1 cellular context compared by ENCODE assay signal in genomic region chr17:8223356-8224063, GRCh38.
TF ChIP-seq lines count a peak whose summit lies in the region.

No MANE protein-coding gene starts in this region.

TF ChIP-seq in HepG2, 621 proteins besides CTCF, POLR2A, EP300 and RAD21 (continued from another document and continues in another):
- 0 out of 2 replicates have a peak, but pooled peaks have one; percentile 15 for TF ChIP-seq PAXIP1 (CRISPR knock-in tag; conservative IDR thresholded peaks at IDR 0.05)
- 0 out of 2 replicates have a peak, but pooled peaks have one; percentile 76 for TF ChIP-seq ARID2 (CRISPR knock-in tag; IDR thresholded peaks at IDR 0.05; ENCODE audit: borderline replicate concordance)
- TF ChIP-seq, protein P1, sequence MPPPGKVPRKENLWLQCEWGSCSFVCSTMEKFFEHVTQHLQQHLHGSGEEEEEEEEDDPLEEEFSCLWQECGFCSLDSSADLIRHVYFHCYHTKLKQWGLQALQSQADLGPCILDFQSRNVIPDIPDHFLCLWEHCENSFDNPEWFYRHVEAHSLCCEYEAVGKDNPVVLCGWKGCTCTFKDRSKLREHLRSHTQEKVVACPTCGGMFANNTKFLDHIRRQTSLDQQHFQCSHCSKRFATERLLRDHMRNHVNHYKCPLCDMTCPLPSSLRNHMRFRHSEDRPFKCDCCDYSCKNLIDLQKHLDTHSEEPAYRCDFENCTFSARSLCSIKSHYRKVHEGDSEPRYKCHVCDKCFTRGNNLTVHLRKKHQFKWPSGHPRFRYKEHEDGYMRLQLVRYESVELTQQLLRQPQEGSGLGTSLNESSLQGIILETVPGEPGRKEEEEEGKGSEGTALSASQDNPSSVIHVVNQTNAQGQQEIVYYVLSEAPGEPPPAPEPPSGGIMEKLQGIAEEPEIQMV (CRISPR knock-in tag; IDR thresholded peaks at IDR 0.05; ENCODE audit: low read depth) = no peak; the same call in 1 of the 2 replicates
- TF ChIP-seq FOXA3 (CRISPR knock-in tag; IDR thresholded peaks at IDR 0.05) = 0 out of 2 replicates have a peak, but pooled peaks have one; percentile 11
- TF ChIP-seq ZNF879 (CRISPR knock-in tag; IDR thresholded peaks at IDR 0.05) = 0 out of 2 replicates have a peak, but pooled peaks have one; percentile 41
- TF ChIP-seq SMAD3 (CRISPR knock-in tag; IDR thresholded peaks at IDR 0.05) = 0 out of 2 replicates have a peak, but pooled peaks have one; percentile 40
- no peak for TF ChIP-seq MATR3 (CRISPR knock-in tag; IDR thresholded peaks at IDR 0.05)
- peak; percentile 45; the same call in 1 of the 2 replicates for TF ChIP-seq ISL2 (CRISPR knock-in tag; IDR thresholded peaks at IDR 0.05)
- TF ChIP-seq ZNF670 (CRISPR knock-in tag; IDR thresholded peaks at IDR 0.05; ENCODE audit: borderline replicate concordance) = 0 out of 2 replicates have a peak, but pooled peaks have one; percentile 40
- TF ChIP-seq, protein P2, sequence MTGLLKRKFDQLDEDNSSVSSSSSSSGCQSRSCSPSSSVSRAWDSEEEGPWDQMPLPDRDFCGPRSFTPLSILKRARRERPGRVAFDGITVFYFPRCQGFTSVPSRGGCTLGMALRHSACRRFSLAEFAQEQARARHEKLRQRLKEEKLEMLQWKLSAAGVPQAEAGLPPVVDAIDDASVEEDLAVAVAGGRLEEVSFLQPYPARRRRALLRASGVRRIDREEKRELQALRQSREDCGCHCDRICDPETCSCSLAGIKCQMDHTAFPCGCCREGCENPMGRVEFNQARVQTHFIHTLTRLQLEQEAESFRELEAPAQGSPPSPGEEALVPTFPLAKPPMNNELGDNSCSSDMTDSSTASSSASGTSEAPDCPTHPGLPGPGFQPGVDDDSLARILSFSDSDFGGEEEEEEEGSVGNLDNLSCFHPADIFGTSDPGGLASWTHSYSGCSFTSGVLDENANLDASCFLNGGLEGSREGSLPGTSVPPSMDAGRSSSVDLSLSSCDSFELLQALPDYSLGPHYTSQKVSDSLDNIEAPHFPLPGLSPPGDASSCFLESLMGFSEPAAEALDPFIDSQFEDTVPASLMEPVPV (CRISPR knock-in tag; IDR thresholded peaks at IDR 0.05) = no peak
- TF ChIP-seq JUND (CRISPR knock-in tag; IDR thresholded peaks at IDR 0.05) = 0 out of 2 replicates have a peak, but pooled peaks have one; percentile 10
- TF ChIP-seq, protein P3, sequence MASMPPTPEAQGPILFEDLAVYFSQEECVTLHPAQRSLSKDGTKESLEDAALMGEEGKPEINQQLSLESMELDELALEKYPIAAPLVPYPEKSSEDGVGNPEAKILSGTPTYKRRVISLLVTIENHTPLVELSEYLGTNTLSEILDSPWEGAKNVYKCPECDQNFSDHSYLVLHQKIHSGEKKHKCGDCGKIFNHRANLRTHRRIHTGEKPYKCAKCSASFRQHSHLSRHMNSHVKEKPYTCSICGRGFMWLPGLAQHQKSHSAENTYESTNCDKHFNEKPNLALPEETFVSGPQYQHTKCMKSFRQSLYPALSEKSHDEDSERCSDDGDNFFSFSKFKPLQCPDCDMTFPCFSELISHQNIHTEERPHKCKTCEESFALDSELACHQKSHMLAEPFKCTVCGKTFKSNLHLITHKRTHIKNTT (CRISPR knock-in tag; IDR thresholded peaks at IDR 0.05) = no peak
- TF ChIP-seq, protein P4, sequence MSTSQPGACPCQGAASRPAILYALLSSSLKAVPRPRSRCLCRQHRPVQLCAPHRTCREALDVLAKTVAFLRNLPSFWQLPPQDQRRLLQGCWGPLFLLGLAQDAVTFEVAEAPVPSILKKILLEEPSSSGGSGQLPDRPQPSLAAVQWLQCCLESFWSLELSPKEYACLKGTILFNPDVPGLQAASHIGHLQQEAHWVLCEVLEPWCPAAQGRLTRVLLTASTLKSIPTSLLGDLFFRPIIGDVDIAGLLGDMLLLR (CRISPR knock-in tag; IDR thresholded peaks at IDR 0.05) = no peak; the same call in 1 of the 2 replicates
- 0 out of 2 replicates have a peak, but pooled peaks have one; percentile 4 for TF ChIP-seq ZSCAN30 (CRISPR knock-in tag; IDR thresholded peaks at IDR 0.05)
- TF ChIP-seq GZF1 (CRISPR knock-in tag; IDR thresholded peaks at IDR 0.05) = 0 out of 2 replicates have a peak, but pooled peaks have one; percentile 11
- TF ChIP-seq, protein P5, sequence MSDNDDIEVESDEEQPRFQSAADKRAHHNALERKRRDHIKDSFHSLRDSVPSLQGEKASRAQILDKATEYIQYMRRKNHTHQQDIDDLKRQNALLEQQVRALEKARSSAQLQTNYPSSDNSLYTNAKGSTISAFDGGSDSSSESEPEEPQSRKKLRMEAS (IDR thresholded peaks at IDR 0.05) = peak; percentile 80
- TF ChIP-seq, protein P6, sequence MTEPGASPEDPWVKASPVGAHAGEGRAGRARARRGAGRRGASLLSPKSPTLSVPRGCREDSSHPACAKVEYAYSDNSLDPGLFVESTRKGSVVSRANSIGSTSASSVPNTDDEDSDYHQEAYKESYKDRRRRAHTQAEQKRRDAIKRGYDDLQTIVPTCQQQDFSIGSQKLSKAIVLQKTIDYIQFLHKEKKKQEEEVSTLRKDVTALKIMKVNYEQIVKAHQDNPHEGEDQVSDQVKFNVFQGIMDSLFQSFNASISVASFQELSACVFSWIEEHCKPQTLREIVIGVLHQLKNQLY (CRISPR knock-in tag; IDR thresholded peaks at IDR 0.05) = peak; percentile 15; the same call in 1 of the 2 replicates
- TF ChIP-seq ZSCAN9 (CRISPR knock-in tag; IDR thresholded peaks at IDR 0.05; ENCODE audit: borderline replicate concordance) = no peak
- peak; percentile 64; the same call in 1 of the 2 replicates for TF ChIP-seq GFI1 (CRISPR knock-in tag; IDR thresholded peaks at IDR 0.05; ENCODE audit: borderline replicate concordance)
- TF ChIP-seq, protein P7, sequence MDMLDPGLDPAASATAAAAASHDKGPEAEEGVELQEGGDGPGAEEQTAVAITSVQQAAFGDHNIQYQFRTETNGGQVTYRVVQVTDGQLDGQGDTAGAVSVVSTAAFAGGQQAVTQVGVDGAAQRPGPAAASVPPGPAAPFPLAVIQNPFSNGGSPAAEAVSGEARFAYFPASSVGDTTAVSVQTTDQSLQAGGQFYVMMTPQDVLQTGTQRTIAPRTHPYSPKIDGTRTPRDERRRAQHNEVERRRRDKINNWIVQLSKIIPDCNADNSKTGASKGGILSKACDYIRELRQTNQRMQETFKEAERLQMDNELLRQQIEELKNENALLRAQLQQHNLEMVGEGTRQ (IDR thresholded peaks at IDR 0.05; ENCODE audit: low read depth, low read length) = no peak
- TF ChIP-seq, protein P7 (CRISPR knock-in tag; IDR thresholded peaks at IDR 0.05; ENCODE audit: borderline replicate concordance) = 0 out of 2 replicates have a peak, but pooled peaks have one; percentile 4
- TF ChIP-seq, protein P8, sequence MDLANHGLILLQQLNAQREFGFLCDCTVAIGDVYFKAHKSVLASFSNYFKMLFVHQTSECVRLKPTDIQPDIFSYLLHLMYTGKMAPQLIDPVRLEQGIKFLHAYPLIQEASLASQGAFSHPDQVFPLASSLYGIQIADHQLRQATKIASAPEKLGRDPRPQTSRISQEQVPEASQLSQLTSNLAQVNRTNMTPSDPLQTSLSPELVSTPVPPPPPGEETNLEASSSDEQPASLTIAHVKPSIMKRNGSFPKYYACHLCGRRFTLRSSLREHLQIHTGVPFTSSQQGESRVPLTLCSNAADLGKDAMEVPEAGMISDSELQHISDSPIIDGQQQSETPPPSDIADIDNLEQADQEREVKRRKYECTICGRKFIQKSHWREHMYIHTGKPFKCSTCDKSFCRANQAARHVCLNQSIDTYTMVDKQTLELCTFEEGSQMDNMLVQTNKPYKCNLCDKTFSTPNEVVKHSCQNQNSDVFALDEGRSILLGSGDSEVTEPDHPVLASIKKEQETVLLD (CRISPR knock-in tag; IDR thresholded peaks at IDR 0.05; ENCODE audit: low read depth) = 0 out of 2 replicates have a peak, but pooled peaks have one; percentile 15
- no peak; the same call in 1 of the 2 replicates for TF ChIP-seq ZFP1 (CRISPR knock-in tag; IDR thresholded peaks at IDR 0.05)
- TF ChIP-seq ZNF430 (CRISPR knock-in tag; IDR thresholded peaks at IDR 0.05) = no peak
- 0 out of 2 replicates have a peak, but pooled peaks have one; percentile 53 for TF ChIP-seq HES4 (CRISPR knock-in tag; IDR thresholded peaks at IDR 0.05; ENCODE audit: borderline replicate concordance)
- TF ChIP-seq, protein P9, sequence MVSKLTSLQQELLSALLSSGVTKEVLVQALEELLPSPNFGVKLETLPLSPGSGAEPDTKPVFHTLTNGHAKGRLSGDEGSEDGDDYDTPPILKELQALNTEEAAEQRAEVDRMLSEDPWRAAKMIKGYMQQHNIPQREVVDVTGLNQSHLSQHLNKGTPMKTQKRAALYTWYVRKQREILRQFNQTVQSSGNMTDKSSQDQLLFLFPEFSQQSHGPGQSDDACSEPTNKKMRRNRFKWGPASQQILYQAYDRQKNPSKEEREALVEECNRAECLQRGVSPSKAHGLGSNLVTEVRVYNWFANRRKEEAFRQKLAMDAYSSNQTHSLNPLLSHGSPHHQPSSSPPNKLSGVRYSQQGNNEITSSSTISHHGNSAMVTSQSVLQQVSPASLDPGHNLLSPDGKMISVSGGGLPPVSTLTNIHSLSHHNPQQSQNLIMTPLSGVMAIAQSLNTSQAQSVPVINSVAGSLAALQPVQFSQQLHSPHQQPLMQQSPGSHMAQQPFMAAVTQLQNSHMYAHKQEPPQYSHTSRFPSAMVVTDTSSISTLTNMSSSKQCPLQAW (CRISPR knock-in tag; IDR thresholded peaks at IDR 0.05) = 0 out of 2 replicates have a peak, but pooled peaks have one; percentile 11
- TF ChIP-seq NR2F2 (IDR thresholded peaks at IDR 0.05; ENCODE audit: borderline replicate concordance, low read depth) = no peak; the same call in 1 of the 2 replicates
- 0 out of 2 replicates have a peak, but pooled peaks have one; percentile 5 for TF ChIP-seq ZNF547 (CRISPR knock-in tag; IDR thresholded peaks at IDR 0.05)
- TF ChIP-seq ZNF605 (CRISPR knock-in tag; IDR thresholded peaks at IDR 0.05) = 0 out of 2 replicates have a peak, but pooled peaks have one; percentile 18
- 0 out of 2 replicates have a peak, but pooled peaks have one; percentile 32 for TF ChIP-seq TRAFD1 (CRISPR knock-in tag; IDR thresholded peaks at IDR 0.05; ENCODE audit: borderline replicate concordance)
- no peak for TF ChIP-seq PTBP1 (IDR thresholded peaks at IDR 0.05; ENCODE audit: low read depth, low read length, poor library complexity, severe bottlenecking)
- 0 out of 2 replicates have a peak, but pooled peaks have one; percentile 15 for TF ChIP-seq SALL2 (CRISPR knock-in tag; IDR thresholded peaks at IDR 0.05)
- TF ChIP-seq AGO2 (optimal IDR thresholded peaks at IDR 0.05; ENCODE audit: low read depth, low read length) = peak; percentile 71
- TF ChIP-seq YEATS4 (CRISPR knock-in tag; IDR thresholded peaks at IDR 0.05; ENCODE audit: borderline replicate concordance) = peak; percentile 81; the same call in 1 of the 2 replicates
- TF ChIP-seq, protein P10, sequence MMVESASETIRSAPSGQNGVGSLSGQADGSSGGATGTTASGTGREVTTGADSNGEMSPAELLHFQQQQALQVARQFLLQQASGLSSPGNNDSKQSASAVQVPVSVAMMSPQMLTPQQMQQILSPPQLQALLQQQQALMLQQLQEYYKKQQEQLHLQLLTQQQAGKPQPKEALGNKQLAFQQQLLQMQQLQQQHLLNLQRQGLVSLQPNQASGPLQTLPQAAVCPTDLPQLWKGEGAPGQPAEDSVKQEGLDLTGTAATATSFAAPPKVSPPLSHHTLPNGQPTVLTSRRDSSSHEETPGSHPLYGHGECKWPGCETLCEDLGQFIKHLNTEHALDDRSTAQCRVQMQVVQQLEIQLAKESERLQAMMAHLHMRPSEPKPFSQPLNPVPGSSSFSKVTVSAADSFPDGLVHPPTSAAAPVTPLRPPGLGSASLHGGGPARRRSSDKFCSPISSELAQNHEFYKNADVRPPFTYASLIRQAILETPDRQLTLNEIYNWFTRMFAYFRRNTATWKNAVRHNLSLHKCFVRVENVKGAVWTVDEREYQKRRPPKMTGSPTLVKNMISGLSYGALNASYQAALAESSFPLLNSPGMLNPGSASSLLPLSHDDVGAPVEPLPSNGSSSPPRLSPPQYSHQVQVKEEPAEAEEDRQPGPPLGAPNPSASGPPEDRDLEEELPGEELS (CRISPR knock-in tag; IDR thresholded peaks at IDR 0.05) = peak; percentile 33
- peak; percentile 62; the same call in 1 of the 2 replicates for TF ChIP-seq ZC3H4 (CRISPR knock-in tag; IDR thresholded peaks at IDR 0.05; ENCODE audit: borderline replicate concordance)
